16 cellular contexts compared by ENCODE assay signal in genomic region chr6:118584906-118585305, GRCh38. TPM values are rescaled to one million over a fixed set of nuclear protein-coding genes. Genes with fewer than 3 reads are reported as not detected.
DNase-seq lines count a peak whose midpoint lies in the region; ATAC-seq and TF ChIP-seq lines count a peak whose summit lies in the region.
"Had no signal": no experiment of that assay in that cellular context is flagged by ENCODE, and none has a peak within 500 bp of the region (broad histone marks: within the 10 kb centered on the region; RNA-seq: fewer than 3 reads in every experiment).

No MANE protein-coding gene starts in this region.

- H3K9me3 Mint-ChIP-seq in activated T-cell treated with anti-CD3 and anti-CD28 coated beads, Interleukin-2, amount 50 U/mL, for 72 hours = peaks cover 4 to 8% of the 10 kb centered on the region in 2 donors
- H3K9me3 Mint-ChIP-seq in effector memory CD8-positive, alpha-beta T cell = peaks cover 0 to 5% of the 10 kb centered on the region in 2 donors

- DNase-seq in activated T-cell treated with anti-CD3 and anti-CD28 coated beads, Interleukin-2, amount 50 U/mL, for 72 hours = no peak
- DNase-seq in activated T-cell treated with anti-CD3 and anti-CD28 coated beads, Interleukin-2, amount 50 U/mL, for 48 hours = no peak
- DNase-seq in G401 (ENCODE audit: low spot score) (peak; percentile 42), gastrocnemius medialis (no peak), SHP77 treated with DMSO at 0.1 percent for 48 hours (lab: John Stamatoyannopoulos, UW) (no peak), GM13977 (ENCODE audit: low spot score) (no peak), DMS79 (lab: John Stamatoyannopoulos, UW) (no peak)
- no peak for DNase-seq in effector memory CD8-positive, alpha-beta T cell
- DNase-seq: C1 segment of cervical spinal cord, GOT3, MV-4-11, NCI-H1930, NCI-H526 treated with DMSO at 0.1 percent for 48 hours, RPMI8226 had no signal

- peaks cover 70 to 78% of the 10 kb centered on the region in 2 donors for H3K4me1 ChIP-seq in gastrocnemius medialis

- intact Hi-C loops in gastrocnemius medialis (cut with DNase I; ENCODE audit: low total_unique reads) = no loop called here

- peak overlapping the region; percentile 15 for H3K27ac Mint-ChIP-seq in activated T-cell treated with anti-CD3 and anti-CD28 coated beads, Interleukin-2, amount 50 U/mL, for 72 hours
- peak overlapping the region; percentile 17 to 54 for H3K27ac Mint-ChIP-seq in effector memory CD8-positive, alpha-beta T cell

- no peak for ATAC-seq in activated T-cell treated with anti-CD3 and anti-CD28 coated beads, Interleukin-2, amount 50 U/mL, for 72 hours (replicated peaks in 1 of 2)
- ATAC-seq in effector memory CD8-positive, alpha-beta T cell (replicated peaks) = no peak
- ATAC-seq in gastrocnemius medialis = no peak
- ATAC-seq: A549, K562 had no signal

- no peak overlapping the region for H3K4me3 Mint-ChIP-seq in activated T-cell treated with anti-CD3 and anti-CD28 coated beads, Interleukin-2, amount 50 U/mL, for 72 hours
- no peak overlapping the region for H3K4me3 Mint-ChIP-seq in effector memory CD8-positive, alpha-beta T cell

- TF ChIP-seq POLR2A in gastrocnemius medialis (IDR thresholded peaks at IDR 0.05) = no peak

- no peaks in the 10 kb centered on the region for H3K27me3 Mint-ChIP-seq in activated T-cell treated with anti-CD3 and anti-CD28 coated beads, Interleukin-2, amount 50 U/mL, for 72 hours (ENCODE audit: low read depth)
- H3K27me3 Mint-ChIP-seq in effector memory CD8-positive, alpha-beta T cell = no peaks in the 10 kb centered on the region

- H3K4me1 Mint-ChIP-seq in activated T-cell treated with anti-CD3 and anti-CD28 coated beads, Interleukin-2, amount 50 U/mL, for 72 hours (ENCODE audit: low read depth) = peaks cover 10% of the 10 kb centered on the region
- H3K4me1 Mint-ChIP-seq in effector memory CD8-positive, alpha-beta T cell (ENCODE audit: low read depth in 2 of 2) = peaks cover 35 to 36% of the 10 kb centered on the region in 2 donors

- no peaks in the 10 kb centered on the region for H3K27me3 ChIP-seq in gastrocnemius medialis

- in situ Hi-C loops in G401 (cut with HindIII; ENCODE audit: low sequenced_read_pairs) (no loop called here), gastrocnemius medialis (cut with MboI; ENCODE audit: low sequenced_read_pairs in 4 of 4) (loop anchor here in 2 of 4 donors (10.0 to 25.0 kb wide), 2 partner anchors 298 to 300 kb away; no protein-coding TSS in a partner anchor), GM13977 (cut with MboI; ENCODE audit: low pct_unique_long_range_greater_than_20kb, low sequenced_read_pairs, unreplicated experiment) (no loop called here)

- no peaks in the 10 kb centered on the region for H3K9me3 ChIP-seq in gastrocnemius medialis
- H3K9me3 ChIP-seq: A549 had no signal

- no peaks in the 10 kb centered on the region for H3K36me3 ChIP-seq in gastrocnemius medialis

- H3K4me3 ChIP-seq in gastrocnemius medialis = no peak overlapping the region
- H3K4me3 ChIP-seq: A549, K562 had no signal

- no peak for TF ChIP-seq CTCF in gastrocnemius medialis (IDR thresholded peaks at IDR 0.05 in 4 of 5, conservative IDR thresholded peaks at IDR 0.05 in 1 of 5)
- no peak for TF ChIP-seq CTCF in GM13977 (IDR thresholded peaks at IDR 0.05; ENCODE audit: extremely low read depth, insufficient read depth, missing control alignments)

- peaks cover 8 to 22% of the 10 kb centered on the region in 2 donors for H3K36me3 Mint-ChIP-seq in activated T-cell treated with anti-CD3 and anti-CD28 coated beads, Interleukin-2, amount 50 U/mL, for 72 hours (ENCODE audit: insufficient read depth in 2 of 2)
- H3K36me3 Mint-ChIP-seq in effector memory CD8-positive, alpha-beta T cell (ENCODE audit: insufficient read depth) = peaks cover 19% of the 10 kb centered on the region

- peak overlapping the region; percentile 81 to 85 (median 84) for H3K27ac ChIP-seq in gastrocnemius medialis
- H3K27ac ChIP-seq: A549 had no signal

RNA-seq across cellular contexts. Expression of gene PLN, which starts 36.8 kb away (rescaled TPM):
- not detected for total RNA-seq in activated T-cell treated with anti-CD3 and anti-CD28 coated beads, Interleukin-2, amount 50 U/mL, for 72 hours
- not detected in 2 replicates for total RNA-seq in G401 (2014; rRNA removed; shearing (Covaris generic))
- total RNA-seq in gastrocnemius medialis = 100 to 1,000 TPM in 3 of 4 donors, 10 to 100 TPM in 1; 49.6 to 278 (median 202) TPM
- total RNA-seq: K562 had no signal

Comparison
In these comparisons a context has a peak if more than half of its experiments do, and no peak if none do; other contexts are left out.
1. RNA of gene PLN, which starts 36.8 kb away (total RNA-seq): 49.6 to 278 TPM in gastrocnemius medialis; not detected in activated T-cell treated with anti-CD3 and anti-CD28 coated beads, Interleukin-2, amount 50 U/mL, for 72 hours and not detected in G401; every median in the first group is over 10 times any median in the second.